Comparison of ENCODE assay signal across 19 cellular contexts in genomic region chr20:18904192-18904591, GRCh38.
"Had no signal": no experiment of that assay in that cellular context is flagged by ENCODE, and none has a peak within 500 bp of the region (broad histone marks: within the 10 kb centered on the region; RNA-seq: fewer than 3 reads in every experiment).

No MANE protein-coding gene starts in this region.

- H3K9me3 Mint-ChIP-seq: activated CD4-positive, alpha-beta T cell treated with anti-CD3 and anti-CD28 coated beads, Interleukin-2, amount 10 ng/mL, durations not matched to agents 24 days and 14 days; activated naive CD4-positive, alpha-beta T cell treated with anti-CD3 and anti-CD28 coated beads, Interleukin-2, amount 10 ng/mL, durations not matched to agents 7 days and 5 days; activated naive CD8-positive, alpha-beta T cell treated with anti-CD3 and anti-CD28 coated beads, Interleukin-2, amount 50 U/mL, for 24 hours; activated T-cell treated with anti-CD3 and anti-CD28 coated beads, Interleukin-2, amount 50 U/mL, for 4 hours; brain; immature natural killer cell had no signal

- H3K27me3 ChIP-seq: heart left ventricle, right atrium auricular region, tibial artery, uterus had no signal

- H3K9me3 ChIP-seq: heart left ventricle, left ventricle myocardium inferior, right atrium auricular region, tibial artery, uterus had no signal

- DNase-seq: activated CD4-positive, alpha-beta T cell treated with anti-CD3 and anti-CD28 coated beads, Interleukin-2, amount 10 ng/mL, durations not matched to agents 24 days and 14 days; activated CD8-positive, alpha-beta memory T cell treated with anti-CD3 and anti-CD28 coated beads, Interleukin-2, amount 50 U/mL, for 4 hours; activated naive CD4-positive, alpha-beta T cell treated with anti-CD3 and anti-CD28 coated beads, Interleukin-2, amount 10 ng/mL, durations not matched to agents 7 days and 5 days; activated naive CD8-positive, alpha-beta T cell treated with anti-CD3 and anti-CD28 coated beads, Interleukin-2, amount 50 U/mL, for 24 hours; activated T-cell treated with anti-CD3 and anti-CD28 coated beads, Interleukin-2, amount 50 U/mL, for 4 hours; caudate nucleus; foreskin melanocyte; immature natural killer cell; kidney glomerular epithelial cell; left ventricle myocardium inferior; mammary epithelial cell; stimulated activated naive CD8-positive, alpha-beta T cell treated with anti-CD3 and anti-CD28 coated beads, Interleukin-15, Interleukin-2, amounts not matched to agents 100 U/mL and 50 U/mL, for 24 hours had no signal

- H3K4me3 ChIP-seq: heart left ventricle, left ventricle myocardium inferior, right atrium auricular region, tibial artery, uterus had no signal

- H3K36me3 ChIP-seq: heart left ventricle, left ventricle myocardium inferior, right atrium auricular region, tibial artery, uterus had no signal

- H3K4me1 ChIP-seq: heart left ventricle, left ventricle myocardium inferior, right atrium auricular region, tibial artery had no signal

- H3K4me3 Mint-ChIP-seq: activated CD4-positive, alpha-beta T cell treated with anti-CD3 and anti-CD28 coated beads, Interleukin-2, amount 10 ng/mL, durations not matched to agents 24 days and 14 days; activated naive CD4-positive, alpha-beta T cell treated with anti-CD3 and anti-CD28 coated beads, Interleukin-2, amount 10 ng/mL, durations not matched to agents 7 days and 5 days; activated naive CD8-positive, alpha-beta T cell treated with anti-CD3 and anti-CD28 coated beads, Interleukin-2, amount 50 U/mL, for 24 hours; activated T-cell treated with anti-CD3 and anti-CD28 coated beads, Interleukin-2, amount 50 U/mL, for 4 hours; brain; immature natural killer cell; neural crest cell had no signal

- ATAC-seq: activated naive CD8-positive, alpha-beta T cell treated with anti-CD3 and anti-CD28 coated beads, Interleukin-2, amount 50 U/mL, for 24 hours; activated T-cell treated with anti-CD3 and anti-CD28 coated beads, Interleukin-2, amount 50 U/mL, for 4 hours; stimulated activated naive CD8-positive, alpha-beta T cell treated with anti-CD3 and anti-CD28 coated beads, Interleukin-15, Interleukin-2, amounts not matched to agents 100 U/mL and 50 U/mL, for 24 hours had no signal

- H3K27ac ChIP-seq: heart left ventricle, left ventricle myocardium inferior, right atrium auricular region, tibial artery, uterus had no signal

- H3K4me1 Mint-ChIP-seq: activated CD4-positive, alpha-beta T cell treated with anti-CD3 and anti-CD28 coated beads, Interleukin-2, amount 10 ng/mL, durations not matched to agents 24 days and 14 days; activated naive CD4-positive, alpha-beta T cell treated with anti-CD3 and anti-CD28 coated beads, Interleukin-2, amount 10 ng/mL, durations not matched to agents 7 days and 5 days; activated naive CD8-positive, alpha-beta T cell treated with anti-CD3 and anti-CD28 coated beads, Interleukin-2, amount 50 U/mL, for 24 hours; immature natural killer cell; neural crest cell had no signal

- H3K27me3 Mint-ChIP-seq: activated CD4-positive, alpha-beta T cell treated with anti-CD3 and anti-CD28 coated beads, Interleukin-2, amount 10 ng/mL, durations not matched to agents 24 days and 14 days; activated naive CD4-positive, alpha-beta T cell treated with anti-CD3 and anti-CD28 coated beads, Interleukin-2, amount 10 ng/mL, durations not matched to agents 7 days and 5 days had no signal

- H3K36me3 Mint-ChIP-seq: activated naive CD4-positive, alpha-beta T cell treated with anti-CD3 and anti-CD28 coated beads, Interleukin-2, amount 10 ng/mL, durations not matched to agents 7 days and 5 days; brain; immature natural killer cell had no signal

- H3K27ac Mint-ChIP-seq: activated CD4-positive, alpha-beta T cell treated with anti-CD3 and anti-CD28 coated beads, Interleukin-2, amount 10 ng/mL, durations not matched to agents 24 days and 14 days; activated naive CD4-positive, alpha-beta T cell treated with anti-CD3 and anti-CD28 coated beads, Interleukin-2, amount 10 ng/mL, durations not matched to agents 7 days and 5 days; activated naive CD8-positive, alpha-beta T cell treated with anti-CD3 and anti-CD28 coated beads, Interleukin-2, amount 50 U/mL, for 24 hours; immature natural killer cell; progenitor cell of endocrine pancreas had no signal
